ENCODE assay signal across 8 cellular contexts in genomic region chr1:36151133-36151844, GRCh38. TPM values are rescaled to one million over a fixed set of nuclear protein-coding genes. Genes with fewer than 3 reads are reported as not detected.
A peak's percentile ranks its signal among the peaks of the same experiment; 100 is the strongest.
DNase-seq lines count a peak whose midpoint lies in the region; ATAC-seq, FAIRE-seq and TF ChIP-seq lines count a peak whose summit lies in the region.

No MANE protein-coding gene starts in this region.

- peak overlapping the region; percentile 99 for H3K27ac ChIP-seq in keratinocyte (ENCODE audit: control insufficient read depth, insufficient read depth, low read length)
- peak overlapping the region; percentile 99 for H3K27ac ChIP-seq in stomach smooth muscle (ENCODE audit: low read length)

- H3K36me3 ChIP-seq in keratinocyte (ENCODE audit: control insufficient read depth in 2 of 2, extremely low read depth in 1 of 2, insufficient read depth in 2 of 2, low read length in 2 of 2) (peaks cover 0 to 3% of the 10 kb centered on the region in 2 experiments), stomach smooth muscle (ENCODE audit: control insufficient read depth in 2 of 2, insufficient read depth in 2 of 2, low read length in 2 of 2) (no peaks in the 10 kb centered on the region)

- H3K9me3 Mint-ChIP-seq in activated CD8-positive, alpha-beta T cell treated with anti-CD3 and anti-CD28 coated beads, Interleukin-2, amount 10 ng/mL, durations not matched to agents 7 days and 5 days (ENCODE audit: insufficient read depth): no peaks in the 10 kb centered on the region

- no peak for ATAC-seq in activated CD8-positive, alpha-beta T cell treated with anti-CD3 and anti-CD28 coated beads, Interleukin-2, amount 10 ng/mL, durations not matched to agents 7 days and 5 days
- ATAC-seq in HG03196 (IDR thresholded peaks at IDR 0.05; ENCODE audit: unreplicated experiment): no peak

- peak; percentile 9 to 31 for DNase-seq in NCI-H524 (lab: John Stamatoyannopoulos, UW)
- no peak for DNase-seq in NCI-H524 treated with DMSO at 0.1 percent for 48 hours (lab: John Stamatoyannopoulos, UW)
- no peak for DNase-seq in activated CD8-positive, alpha-beta T cell treated with anti-CD3 and anti-CD28 coated beads, Interleukin-2, amount 10 ng/mL, durations not matched to agents 7 days and 5 days
- DNase-seq in keratinocyte (ENCODE audit: low read depth, low spot score): no peak
- no peak for DNase-seq in EL
- no peak for DNase-seq in HPDE6-E6E7 (ENCODE audit: extremely low spot score)

- dilution Hi-C loops in keratinocyte (cut with MboI; ENCODE audit: extremely low pct_ligation_motif_present, low sequenced_read_pairs): no loop called here

- peaks cover 11% of the 10 kb centered on the region for H3K36me3 Mint-ChIP-seq in activated CD8-positive, alpha-beta T cell treated with anti-CD3 and anti-CD28 coated beads, Interleukin-2, amount 10 ng/mL, durations not matched to agents 7 days and 5 days (ENCODE audit: low read depth)

- POLR2A ChIA-PET in activated CD8-positive, alpha-beta T cell treated with anti-CD3 and anti-CD28 coated beads, Interleukin-2, amount 10 ng/mL, durations not matched to agents 7 days and 5 days (lab: Charles Lee): interaction anchor here (0.6 to 3.8 kb wide), 6 partner anchors 9 to 73 kb away, joined by 3 to 56 read pairs (median 17); partner anchors contain the start of gene THRAP3

- peak overlapping the region; percentile 79 for H3K4me2 ChIP-seq in keratinocyte (ENCODE audit: control insufficient read depth, extremely low read depth, insufficient read depth, low read depth, low read length)

- FAIRE-seq in keratinocyte (lab: Jason Lieb, UNC): no peak

- peaks cover 35% of the 10 kb centered on the region for H3K4me1 ChIP-seq in keratinocyte (ENCODE audit: control insufficient read depth, extremely low read depth, insufficient read depth, low read length)
- peaks cover 66% of the 10 kb centered on the region for H3K4me1 ChIP-seq in stomach smooth muscle (ENCODE audit: control insufficient read depth, insufficient read depth, low read length)

- TF ChIP-seq CTCF in keratinocyte (optimal IDR thresholded peaks at IDR 0.05 in 1 of 3, IDR thresholded peaks at IDR 0.05 in 1 of 3, conservative IDR thresholded peaks at IDR 0.05 in 1 of 3; ENCODE audit: extremely low read depth in 1 of 3, insufficient read depth in 2 of 3, low read length in 3 of 3): no peak

- peak overlapping the region; percentile 97 for H3K4me3 Mint-ChIP-seq in activated CD8-positive, alpha-beta T cell treated with anti-CD3 and anti-CD28 coated beads, Interleukin-2, amount 10 ng/mL, durations not matched to agents 7 days and 5 days

- H3K27ac Mint-ChIP-seq in activated CD8-positive, alpha-beta T cell treated with anti-CD3 and anti-CD28 coated beads, Interleukin-2, amount 10 ng/mL, durations not matched to agents 7 days and 5 days: peak overlapping the region; percentile 97

- peaks cover 79% of the 10 kb centered on the region for H3K4me1 Mint-ChIP-seq in activated CD8-positive, alpha-beta T cell treated with anti-CD3 and anti-CD28 coated beads, Interleukin-2, amount 10 ng/mL, durations not matched to agents 7 days and 5 days (ENCODE audit: low read depth)

- H3K9ac ChIP-seq in keratinocyte (ENCODE audit: control insufficient read depth, extremely low read depth, insufficient read depth, low read length): peak overlapping the region; percentile 83
- H3K9ac ChIP-seq in stomach smooth muscle (ENCODE audit: low read length in 2 of 2): peak overlapping the region; percentile 35 to 66

- CTCF ChIA-PET in activated CD8-positive, alpha-beta T cell treated with anti-CD3 and anti-CD28 coated beads, Interleukin-2, amount 10 ng/mL, durations not matched to agents 7 days and 5 days (lab: Charles Lee): interaction anchor here (1.0 to 6.3 kb wide), 10 partner anchors 11 to 272 kb away, joined by 3 to 209 read pairs (median 23); partner anchors contain the start of gene THRAP3

- H4K20me1 ChIP-seq in keratinocyte (ENCODE audit: control insufficient read depth, extremely low read depth, insufficient read depth, low read length): no peaks in the 10 kb centered on the region

- no peaks in the 10 kb centered on the region for H3K9me1 ChIP-seq in keratinocyte (ENCODE audit: control insufficient read depth, extremely low read depth, insufficient read depth, low read length)

- no peaks in the 10 kb centered on the region for H3K27me3 Mint-ChIP-seq in activated CD8-positive, alpha-beta T cell treated with anti-CD3 and anti-CD28 coated beads, Interleukin-2, amount 10 ng/mL, durations not matched to agents 7 days and 5 days (ENCODE audit: low read depth)

- peak overlapping the region; percentile 63 for H2AFZ ChIP-seq in keratinocyte (ENCODE audit: control insufficient read depth, low read length)

- H3K79me2 ChIP-seq in keratinocyte (ENCODE audit: control insufficient read depth, insufficient read depth, low read length): peaks cover 37% of the 10 kb centered on the region

- H3K27me3 ChIP-seq in keratinocyte (ENCODE audit: control insufficient read depth, extremely low read depth, insufficient read depth, low read length) (no peaks in the 10 kb centered on the region), stomach smooth muscle (ENCODE audit: control insufficient read depth in 1 of 2, insufficient read depth in 2 of 2, low read length in 2 of 2) (no peaks in the 10 kb centered on the region)

- H3K4me3 ChIP-seq in keratinocyte (ENCODE audit: control insufficient read depth in 2 of 3, extremely low read depth in 1 of 3, insufficient read depth in 2 of 3, low read depth in 1 of 3, low read length in 3 of 3) (peak overlapping the region in 1 of 3 experiments; percentile 7), stomach smooth muscle (ENCODE audit: low read length in 2 of 2) (peak overlapping the region; percentile 34 to 35)

- H3K9me3 ChIP-seq in keratinocyte (ENCODE audit: control insufficient read depth, low read depth, low read length): no peaks in the 10 kb centered on the region
- H3K9me3 ChIP-seq in stomach smooth muscle (ENCODE audit: control insufficient read depth in 2 of 2, low read length in 2 of 2): no peaks in the 10 kb centered on the region

RNA-seq across cellular contexts. Expression of gene TRAPPC3, which starts 2.0 kb away (rescaled TPM):
- total RNA-seq in activated CD8-positive, alpha-beta T cell treated with anti-CD3 and anti-CD28 coated beads, Interleukin-2, amount 10 ng/mL, durations not matched to agents 7 days and 5 days: 10 to 100 TPM; 55.6 to 56.4 TPM
- polyA plus RNA-seq in keratinocyte: 145 to 173 TPM (median 169 TPM) in 3 replicates
- polyA plus RNA-seq in keratinocyte (2011; ENCODE audit: low read depth): 97.0 TPM
- 145 and 218 TPM in 2 replicates for polyA plus RNA-seq in keratinocyte (2011; cell fraction: cytosol; rRNA removed)
- polyA plus RNA-seq in keratinocyte (2011; cell fraction: nucleus; rRNA removed): 115 TPM in 2 replicates
- polyA plus RNA-seq in keratinocyte (2012; ENCODE audit: low replicate concordance): 105 and 147 TPM in 2 replicates
- 18.6 to 56.0 TPM (median 55.2 TPM) in 3 replicates for polyA minus RNA-seq in keratinocyte
- polyA minus RNA-seq in keratinocyte (2011; cell fraction: cytosol; rRNA and poly(A)+ RNA removed): 210 TPM
- 24.0 and 30.9 TPM in 2 replicates for polyA minus RNA-seq in keratinocyte (2011; cell fraction: nucleus; rRNA and poly(A)+ RNA removed)

RNA-seq across cellular contexts. Expression of gene MAP7D1, which starts 4.7 kb away (rescaled TPM):
- total RNA-seq in activated CD8-positive, alpha-beta T cell treated with anti-CD3 and anti-CD28 coated beads, Interleukin-2, amount 10 ng/mL, durations not matched to agents 7 days and 5 days: 100 to 1,000 TPM; 235 to 245 TPM
- polyA plus RNA-seq in keratinocyte: 75.0 to 168 TPM (median 84.4 TPM) in 3 replicates
- polyA plus RNA-seq in keratinocyte (2011; ENCODE audit: low read depth): 232 TPM
- polyA plus RNA-seq in keratinocyte (2011; cell fraction: cytosol; rRNA removed): 78.2 and 125 TPM in 2 replicates
- 171 and 172 TPM in 2 replicates for polyA plus RNA-seq in keratinocyte (2011; cell fraction: nucleus; rRNA removed)
- polyA plus RNA-seq in keratinocyte (2012; ENCODE audit: low replicate concordance): 165 and 219 TPM in 2 replicates
- 61.2 to 253 TPM (median 62.4 TPM) in 3 replicates for polyA minus RNA-seq in keratinocyte
- 213 TPM for polyA minus RNA-seq in keratinocyte (2011; cell fraction: cytosol; rRNA and poly(A)+ RNA removed)
- 86.6 and 113 TPM in 2 replicates for polyA minus RNA-seq in keratinocyte (2011; cell fraction: nucleus; rRNA and poly(A)+ RNA removed)

RNA-seq across cellular contexts. Expression of gene COL8A2, which starts 26.3 kb away (rescaled TPM):
- under 1 TPM in 1 of 2 experiments, not detected in 1; 0.08 TPM for total RNA-seq in activated CD8-positive, alpha-beta T cell treated with anti-CD3 and anti-CD28 coated beads, Interleukin-2, amount 10 ng/mL, durations not matched to agents 7 days and 5 days
- polyA plus RNA-seq in keratinocyte: 0.09 to 0.28 TPM (median 0.23 TPM) in 3 replicates
- polyA plus RNA-seq in keratinocyte (2011; ENCODE audit: low read depth): 0.06 TPM
- 0.05 and 0.06 TPM in 2 replicates for polyA plus RNA-seq in keratinocyte (2011; cell fraction: cytosol; rRNA removed)
- 0.38 and 0.63 TPM in 2 replicates for polyA plus RNA-seq in keratinocyte (2011; cell fraction: nucleus; rRNA removed)
- 0.18 and 0.39 TPM in 2 replicates for polyA plus RNA-seq in keratinocyte (2012; ENCODE audit: low replicate concordance)
- polyA minus RNA-seq in keratinocyte: 0.06 to 1.1 TPM (median 0.30 TPM) in 3 replicates
- not detected for polyA minus RNA-seq in keratinocyte (2011; cell fraction: cytosol; rRNA and poly(A)+ RNA removed)
- polyA minus RNA-seq in keratinocyte (2011; cell fraction: nucleus; rRNA and poly(A)+ RNA removed): 0.53 and 0.54 TPM in 2 replicates

Comparison
In these comparisons a context has a peak if more than half of its experiments do, and no peak if none do; other contexts are left out.
1. DNase-seq: peak in NCI-H524 (2 of 2); none in NCI-H524 treated with DMSO at 0.1 percent for 48 hours (single experiment), activated CD8-positive, alpha-beta T cell treated with anti-CD3 and anti-CD28 coated beads, Interleukin-2, amount 10 ng/mL, durations not matched to agents 7 days and 5 days (single experiment), keratinocyte (single experiment), EL (single experiment) and HPDE6-E6E7 (single experiment).